ENCODE assay signal across 20 cellular contexts in the genomic region with DNA sequence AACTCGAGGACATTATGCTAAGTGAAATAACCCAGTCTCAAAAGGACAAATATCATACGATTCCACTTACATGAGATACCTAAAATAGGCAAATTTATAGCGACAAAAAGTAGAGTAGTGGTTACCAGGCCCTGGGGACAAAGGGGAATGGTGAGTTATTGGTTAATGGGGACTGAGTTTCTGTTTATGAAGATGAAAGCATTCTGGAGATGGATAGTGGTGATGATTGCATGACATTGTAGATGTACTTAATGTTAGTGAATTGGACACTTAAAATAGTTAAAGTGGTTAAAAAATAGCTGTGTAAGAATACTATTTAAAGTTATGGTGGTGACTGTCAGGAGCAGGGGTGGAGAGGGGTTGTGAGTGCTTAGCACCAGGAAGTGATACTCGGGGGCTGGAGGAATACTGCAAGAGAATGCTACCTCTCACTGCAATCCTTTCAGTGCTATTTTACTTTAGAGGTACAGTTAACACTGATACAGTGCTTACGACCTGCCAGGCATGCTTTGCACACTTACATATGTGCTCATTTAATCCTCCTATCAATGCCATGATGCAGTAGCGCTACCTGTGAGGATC. TPM values are rescaled to one million over a fixed set of nuclear protein-coding genes. Genes with fewer than 3 reads are reported as not detected.
DNase-seq lines count a peak whose midpoint lies in the region; ATAC-seq, FAIRE-seq and TF ChIP-seq lines count a peak whose summit lies in the region.
"Had no signal": no experiment of that assay in that cellular context is flagged by ENCODE, and none has a peak within 500 bp of the region (broad histone marks: within the 10 kb centered on the region; RNA-seq: fewer than 3 reads in every experiment).

No MANE protein-coding gene starts in this region.

- H3K4me1 ChIP-seq in Loucy (ENCODE audit: insufficient read depth, low read length, poor library complexity, severe bottlenecking) (no peaks in the 10 kb centered on the region), GM12878 (ENCODE audit: control insufficient read depth, insufficient read depth, low read length) (no peaks in the 10 kb centered on the region), right atrium auricular region (no peaks in the 10 kb centered on the region)

- TF ChIP-seq CTCF in Loucy (conservative IDR thresholded peaks at IDR 0.05; ENCODE audit: low read length), result no peak
- no peak for TF ChIP-seq CTCF in GM12878 (IDR thresholded peaks at IDR 0.05 in 2 of 3, conservative IDR thresholded peaks at IDR 0.05 in 1 of 3; ENCODE audit: control insufficient read depth in 2 of 3, extremely low read depth in 1 of 3, insufficient read depth in 1 of 3, low read depth in 3 of 3, low read length in 3 of 3)
- TF ChIP-seq CTCF in right atrium auricular region (IDR thresholded peaks at IDR 0.05), result no peak

- H3K9me2 ChIP-seq in Loucy (replicated peaks; ENCODE audit: low read depth, low read length), result no peaks in the 10 kb centered on the region

- H3K27me3 ChIP-seq in Loucy (ENCODE audit: insufficient read depth, low read length, poor library complexity, severe bottlenecking) (no peaks in the 10 kb centered on the region), GM12878 (replicated peaks in 1 of 2; ENCODE audit: control insufficient read depth in 2 of 2, insufficient read depth in 2 of 2, low read length in 1 of 2) (no peaks in the 10 kb centered on the region), right atrium auricular region (no peaks in the 10 kb centered on the region)

- no peak for TF ChIP-seq RAD21 in GM12878 (IDR thresholded peaks at IDR 0.05; ENCODE audit: insufficient read depth, low read depth, low read length)

- ATAC-seq in GM21447 (IDR thresholded peaks at IDR 0.05; ENCODE audit: unreplicated experiment) (peak; percentile 57), GM12878 (peak; percentile 21; the same call in 2 of the 3 replicates), GM19467 (IDR thresholded peaks at IDR 0.05; ENCODE audit: unreplicated experiment) (no peak), HG02610 (IDR thresholded peaks at IDR 0.05; ENCODE audit: unreplicated experiment) (no peak)

- SMC1A ChIA-PET in GM12878 (lab: Charles Lee; ENCODE audit: uncharacterized antibody, unreplicated experiment), result interaction anchor here (0.9 kb wide), 1 partner anchor 10 kb away, joined by 3 read pairs; no protein-coding TSS in a partner anchor

- H3K36me3 ChIP-seq in Loucy (ENCODE audit: insufficient read depth, low read length) (no peaks in the 10 kb centered on the region), GM12878 (ENCODE audit: control insufficient read depth in 2 of 2, insufficient read depth in 2 of 2, low read length in 1 of 2) (no peaks in the 10 kb centered on the region), right atrium auricular region (no peaks in the 10 kb centered on the region)

- H2AFZ ChIP-seq in Loucy (ENCODE audit: low read length) (0 out of 2 replicates have a peak overlapping the region, but pooled peaks have one; percentile 45), GM12878 (ENCODE audit: control insufficient read depth, low read depth, low read length) (no peak overlapping the region)

- RAD21 ChIA-PET in GM12878 (lab: Charles Lee; ENCODE audit: unreplicated experiment), result no interaction called here

- POLR2A ChIA-PET in GM12878 (lab: Charles Lee), result no interaction called here

- H3K4me2 ChIP-seq in Loucy (ENCODE audit: low read depth, low read length, poor library complexity, severe bottlenecking) (no peak overlapping the region), GM12878 (ENCODE audit: control insufficient read depth, insufficient read depth) (no peak overlapping the region)

- WGBS in GM12878 (ENCODE audit: insufficient coverage, insufficient replicate concordance, low lambda C conversion rate, missing lambda C conversion rate), result 22% methylated on average over 6 of the region's 6 CpGs

- FAIRE-seq in GM12891 (lab: Jason Lieb, UNC) (no peak), GM12878 (lab: Jason Lieb, UNC) (no peak)
- FAIRE-seq: A204.1 had no signal

- no peaks in the 10 kb centered on the region for H4K20me1 ChIP-seq in Loucy (ENCODE audit: insufficient read depth, low read length, poor library complexity, severe bottlenecking)
- no peaks in the 10 kb centered on the region for H4K20me1 ChIP-seq in GM12878 (ENCODE audit: control insufficient read depth, insufficient read depth)

- no peak for TF ChIP-seq EP300 in GM12878 (IDR thresholded peaks at IDR 0.05; ENCODE audit: borderline replicate concordance in 1 of 2, control insufficient read depth in 1 of 2, low read depth in 2 of 2, low read length in 2 of 2)

- H3K4me3 ChIP-seq in Loucy (ENCODE audit: low read length, poor library complexity, severe bottlenecking) (no peak overlapping the region), GM12878 (no peak overlapping the region), right atrium auricular region (no peak overlapping the region)

- H3F3A ChIP-seq in Loucy (ENCODE audit: low read depth), result no peaks in the 10 kb centered on the region

- DNase-seq in GM12891 (ENCODE audit: insufficient read length, low spot score) (no peak), GM12878 (ENCODE audit: low read depth, low spot score) (no peak), right atrium auricular region (ENCODE audit: low spot score) (no peak)
- DNase-seq: CD8-positive, alpha-beta memory T cell; EL; H9; MM.1S; NCI-H187 treated with DMSO at 0.1 percent for 48 hours; NCI-H2227 treated with DMSO at 0.1 percent for 48 hours; NCI-H524; NCI-H82; T-helper 1 cell; T-helper 9 cell had no signal

- in situ Hi-C loops in GM12878 (cut with MboI), result loop anchor here (10.0 kb wide), 1 partner anchor 345 kb away; no protein-coding TSS in a partner anchor

- H3K9me3 ChIP-seq in Loucy (ENCODE audit: insufficient read depth, low read depth, low read length) (0 out of 2 replicates have a peak, but pooled peaks cover 2% of the 10 kb centered on the region), GM12878 (replicated peaks; ENCODE audit: control insufficient read depth, insufficient read depth, low read length) (no peaks in the 10 kb centered on the region), right atrium auricular region (no peaks in the 10 kb centered on the region)

- BruUV-seq in GM12878 (replicated peaks; lab: Mats Ljungman, UMichigan), result no TSS peak

- intact Hi-C loops in GM12878 (cut with micrococcal nuclease; ENCODE audit: unreplicated experiment), result no loop called here

- H3K27ac ChIP-seq in GM12878 (ENCODE audit: control insufficient read depth, insufficient read depth) (no peak overlapping the region), right atrium auricular region (no peak overlapping the region)

- H3K9ac ChIP-seq in Loucy (ENCODE audit: low read depth, low read length, poor library complexity, severe bottlenecking), result no peak overlapping the region
- H3K9ac ChIP-seq in GM12878 (ENCODE audit: control insufficient read depth, insufficient read depth, low read length), result no peak overlapping the region

- CTCF ChIA-PET in GM12878 (lab: Yijun Ruan, JAX), result interaction anchor here (1.1 kb wide), 1 partner anchor 651 kb away, joined by 3 read pairs; no protein-coding TSS in a partner anchor

- TF ChIP-seq POLR2A in GM12891 (IDR thresholded peaks at IDR 0.05; ENCODE audit: low read depth, low read length) (no peak), GM12878 (IDR thresholded peaks at IDR 0.05; ENCODE audit: low read depth, low read length) (no peak)

- no peaks in the 10 kb centered on the region for H3K79me2 ChIP-seq in Loucy (ENCODE audit: insufficient read depth, low read length)
- no peaks in the 10 kb centered on the region for H3K79me2 ChIP-seq in GM12878 (ENCODE audit: control insufficient read depth, insufficient read depth, low read length)

TF ChIP-seq in GM12891, 5 proteins besides CTCF, POLR2A, EP300 and RAD21 (continues in another document):
- TF ChIP-seq PAX5 (IDR thresholded peaks at IDR 0.05; ENCODE audit: insufficient read depth, low read length, severe bottlenecking), result no peak

TF ChIP-seq in GM12878, 131 proteins besides CTCF, POLR2A, EP300 and RAD21 (continues in another document):
- TF ChIP-seq SMAD5 (IDR thresholded peaks at IDR 0.05; ENCODE audit: low read depth), result no peak
- TF ChIP-seq HCFC1 (IDR thresholded peaks at IDR 0.05; ENCODE audit: low read length), result no peak

RNA-seq across cellular contexts. Expression of gene TEX36, which starts 16.7 kb away (rescaled TPM):
- not detected for polyA plus RNA-seq in GM12891 (2012; ENCODE audit: low read depth, missing spikeins)
- total RNA-seq in GM12878 (2013; cell fraction: nucleolus; rRNA removed), result not detected in 2 replicates
- total RNA-seq in GM12878 (2014; rRNA removed) (not detected in 2 replicates), GM12878 (2014; rRNA removed; fragmentation: Illumina TruSeq; extraction: Trizol) (not detected in 2 replicates), GM12878 (2021) (not detected in 2 replicates), right atrium auricular region (not detected)
- polyA plus RNA-seq in GM12878 (2011; ENCODE audit: low read depth), result not detected
- polyA plus RNA-seq in GM12878 (2011; rRNA removed) (not detected in 2 replicates), GM12878 (2014; fragmentation: Illumina TruSeq; extraction: Trizol) (not detected in 2 replicates), GM12878 (2014; fragmentation: Nextera tagmentation; extraction: Ambion mirVana) (not detected), GM12878 (2014; rRNA removed) (not detected in 2 replicates), GM12878 (2016; fragmentation: Nextera tagmentation; extraction: Ambion mirVana) (not detected)
- polyA plus RNA-seq in GM12878 (2011; cell fraction: cytosol; rRNA removed), result not detected in 2 replicates
- polyA plus RNA-seq in GM12878 (2011; cell fraction: nucleus; rRNA removed), result not detected in 2 replicates
- not detected in 2 replicates for polyA plus RNA-seq in GM12878 (2012)
- polyA minus RNA-seq in GM12878 (2011; rRNA and poly(A)+ RNA removed), result not detected in 2 replicates
- polyA minus RNA-seq in GM12878 (2011; cell fraction: cytosol; rRNA and poly(A)+ RNA removed), result not detected in 2 replicates
- not detected in 2 replicates for polyA minus RNA-seq in GM12878 (2011; cell fraction: nucleus; rRNA and poly(A)+ RNA removed)
- total RNA-seq: CD8-positive, alpha-beta memory T cell; H9; IMR-90 had no signal
- polyA plus RNA-seq: BJ; CD8-positive, alpha-beta memory T cell; IMR-90 had no signal

RNA-seq across cellular contexts. Expression of gene EDRF1, which starts 19.9 kb away (rescaled TPM):
- polyA plus RNA-seq in GM12891 (2012; ENCODE audit: low read depth, missing spikeins), result 21.2 TPM
- total RNA-seq in GM12878 (2013; cell fraction: nucleolus; rRNA removed), result 146 and 151 TPM in 2 replicates
- total RNA-seq in GM12878 (2014; rRNA removed) (46.0 and 50.3 TPM in 2 replicates), GM12878 (2014; rRNA removed; fragmentation: Illumina TruSeq; extraction: Trizol) (41.6 and 43.9 TPM in 2 replicates), GM12878 (2021) (32.3 and 38.7 TPM in 2 replicates), right atrium auricular region (10 to 100 TPM; 11.4 to 11.5 TPM)
- polyA plus RNA-seq in GM12878 (2011; ENCODE audit: low read depth), result 23.0 TPM
- polyA plus RNA-seq in GM12878 (2011; rRNA removed) (99.7 and 142 TPM in 2 replicates), GM12878 (2014; fragmentation: Illumina TruSeq; extraction: Trizol) (41.8 and 45.9 TPM in 2 replicates), GM12878 (2014; fragmentation: Nextera tagmentation; extraction: Ambion mirVana) (10 to 100 TPM; 16.8 to 21.2 TPM), GM12878 (2014; rRNA removed) (45.0 and 49.3 TPM in 2 replicates), GM12878 (2016; fragmentation: Nextera tagmentation; extraction: Ambion mirVana) (10 to 100 TPM; 37.3 to 46.7 TPM)
- polyA plus RNA-seq in GM12878 (2011; cell fraction: cytosol; rRNA removed), result 41.1 and 44.9 TPM in 2 replicates
- polyA plus RNA-seq in GM12878 (2011; cell fraction: nucleus; rRNA removed), result 178 and 197 TPM in 2 replicates
- polyA plus RNA-seq in GM12878 (2012), result 24.1 and 30.6 TPM in 2 replicates
- 67.1 and 80.8 TPM in 2 replicates for polyA minus RNA-seq in GM12878 (2011; rRNA and poly(A)+ RNA removed)
- 31.1 and 32.7 TPM in 2 replicates for polyA minus RNA-seq in GM12878 (2011; cell fraction: cytosol; rRNA and poly(A)+ RNA removed)
- polyA minus RNA-seq in GM12878 (2011; cell fraction: nucleus; rRNA and poly(A)+ RNA removed), result 79.9 and 135 TPM in 2 replicates

Comparison
In these comparisons a context has a peak if more than half of its experiments do, and no peak if none do; other contexts are left out.
1. ATAC-seq: peak in GM21447 (single experiment) and GM12878 (single experiment); none in GM19467 (single experiment) and HG02610 (single experiment).